ENCODE assay signal across 29 cellular contexts in genomic region chr1:216290074-216290473, GRCh38.
"Had no signal": no experiment of that assay in that cellular context is flagged by ENCODE, and none has a peak within 500 bp of the region (broad histone marks: within the 10 kb centered on the region; RNA-seq: fewer than 3 reads in every experiment).

No MANE protein-coding gene starts in this region.

- H3K27ac ChIP-seq: colonic mucosa, coronary artery, dorsolateral prefrontal cortex, epithelial cell of prostate, esophagus muscularis mucosa, esophagus squamous epithelium, foreskin keratinocyte, gastrocnemius medialis, gastroesophageal sphincter, heart left ventricle, heart right ventricle, hepatocyte had no signal

- H3K36me3 ChIP-seq: colonic mucosa, esophagus muscularis mucosa, esophagus squamous epithelium, gastrocnemius medialis, gastroesophageal sphincter, heart left ventricle, heart right ventricle had no signal

- H3K4me3 ChIP-seq: colonic mucosa, coronary artery, dorsolateral prefrontal cortex, esophagus muscularis mucosa, esophagus squamous epithelium, gastrocnemius medialis, gastroesophageal sphincter, heart left ventricle, heart right ventricle, hepatocyte had no signal

- H3K79me2 ChIP-seq: hepatocyte had no signal

- DNase-seq: colonic mucosa; cortex of kidney; dermis blood vessel endothelial cell; dorsolateral prefrontal cortex; effector CD4-positive, alpha-beta T cell; effector CD8-positive, alpha-beta T cell; effector memory CD4-positive, alpha-beta T cell; effector memory CD8-positive, alpha-beta T cell; endodermal cell; erythroblast; esophagus squamous epithelium; foreskin fibroblast; foreskin keratinocyte; foreskin melanocyte; gastrocnemius medialis; glutamatergic neuron; head of caudate nucleus; heart left ventricle; heart right ventricle had no signal

- FAIRE-seq: colon, endometrium, endothelial cell of umbilical vein, frontal cortex had no signal

- ATAC-seq: effector memory CD8-positive, alpha-beta T cell; esophagus mucosa; foreskin keratinocyte; gastrocnemius medialis; gastroesophageal sphincter; heart left ventricle; heart right ventricle had no signal

- H3K4me2 ChIP-seq: hepatocyte had no signal

- H3K27me3 ChIP-seq: colonic mucosa, esophagus muscularis mucosa, esophagus squamous epithelium, foreskin keratinocyte, gastrocnemius medialis, gastroesophageal sphincter, heart left ventricle, heart right ventricle, hepatocyte had no signal

- H3K4me1 ChIP-seq: colonic mucosa, esophagus muscularis mucosa, foreskin keratinocyte, gastrocnemius medialis, gastroesophageal sphincter, heart left ventricle, heart right ventricle had no signal

- H2AFZ ChIP-seq: hepatocyte had no signal

- H3K9me3 ChIP-seq: colonic mucosa, esophagus muscularis mucosa, gastrocnemius medialis had no signal
